ENCODE assay signal across 1 cellular context in the genomic region with DNA sequence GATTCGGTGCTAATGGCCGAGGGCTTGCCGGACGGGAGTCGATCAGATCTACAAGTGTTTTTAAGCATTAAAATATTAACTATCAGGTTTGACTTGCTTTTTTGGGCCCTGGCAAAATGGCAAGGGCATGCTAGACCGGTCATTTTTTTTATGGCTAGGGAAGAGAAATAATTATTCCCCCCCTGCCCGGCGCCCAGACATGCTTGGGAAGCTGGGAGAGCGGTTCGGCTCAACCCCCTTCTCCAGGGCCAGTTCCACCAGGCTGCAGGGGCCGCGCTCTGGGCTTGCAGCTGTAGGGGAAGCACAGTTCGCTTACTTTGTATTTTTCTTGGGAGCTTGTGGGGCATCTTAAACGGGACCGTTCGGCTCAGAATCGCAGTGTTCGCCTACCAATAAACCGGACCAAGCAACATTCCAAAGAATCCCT.
A peak's percentile ranks its signal among the peaks of the same experiment; 100 is the strongest.
TF ChIP-seq lines count a peak whose summit lies in the region.

No MANE protein-coding gene starts in this region.

TF ChIP-seq in HEK293, 187 proteins besides CTCF, POLR2A, EP300 and RAD21 (continued from another document):
- no peak for TF ChIP-seq ZFP69B (tag by site-specific recombination; IDR thresholded peaks at IDR 0.05)
- TF ChIP-seq, protein P1, sequence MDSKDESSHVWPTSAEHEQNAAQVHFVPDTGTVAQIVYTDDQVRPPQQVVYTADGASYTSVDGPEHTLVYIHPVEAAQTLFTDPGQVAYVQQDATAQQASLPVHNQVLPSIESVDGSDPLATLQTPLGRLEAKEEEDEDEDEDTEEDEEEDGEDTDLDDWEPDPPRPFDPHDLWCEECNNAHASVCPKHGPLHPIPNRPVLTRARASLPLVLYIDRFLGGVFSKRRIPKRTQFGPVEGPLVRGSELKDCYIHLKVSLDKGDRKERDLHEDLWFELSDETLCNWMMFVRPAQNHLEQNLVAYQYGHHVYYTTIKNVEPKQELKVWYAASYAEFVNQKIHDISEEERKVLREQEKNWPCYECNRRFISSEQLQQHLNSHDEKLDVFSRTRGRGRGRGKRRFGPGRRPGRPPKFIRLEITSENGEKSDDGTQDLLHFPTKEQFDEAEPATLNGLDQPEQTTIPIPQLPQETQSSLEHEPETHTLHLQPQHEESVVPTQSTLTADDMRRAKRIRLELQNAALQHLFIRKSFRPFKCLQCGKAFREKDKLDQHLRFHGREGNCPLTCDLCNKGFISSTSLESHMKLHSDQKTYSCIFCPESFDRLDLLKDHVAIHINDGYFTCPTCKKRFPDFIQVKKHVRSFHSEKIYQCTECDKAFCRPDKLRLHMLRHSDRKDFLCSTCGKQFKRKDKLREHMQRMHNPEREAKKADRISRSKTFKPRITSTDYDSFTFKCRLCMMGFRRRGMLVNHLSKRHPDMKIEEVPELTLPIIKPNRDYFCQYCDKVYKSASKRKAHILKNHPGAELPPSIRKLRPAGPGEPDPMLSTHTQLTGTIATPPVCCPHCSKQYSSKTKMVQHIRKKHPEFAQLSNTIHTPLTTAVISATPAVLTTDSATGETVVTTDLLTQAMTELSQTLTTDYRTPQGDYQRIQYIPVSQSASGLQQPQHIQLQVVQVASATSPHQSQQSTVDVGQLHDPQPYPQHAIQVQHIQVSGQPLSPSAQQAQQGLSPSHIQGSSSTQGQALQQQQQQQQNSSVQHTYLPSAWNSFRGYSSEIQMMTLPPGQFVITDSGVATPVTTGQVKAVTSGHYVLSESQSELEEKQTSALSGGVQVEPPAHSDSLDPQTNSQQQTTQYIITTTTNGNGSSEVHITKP (tag by site-specific recombination; IDR thresholded peaks at IDR 0.05) = peak; percentile 99
